Comparison of ENCODE assay signal across 1 cellular context in the genomic region with DNA sequence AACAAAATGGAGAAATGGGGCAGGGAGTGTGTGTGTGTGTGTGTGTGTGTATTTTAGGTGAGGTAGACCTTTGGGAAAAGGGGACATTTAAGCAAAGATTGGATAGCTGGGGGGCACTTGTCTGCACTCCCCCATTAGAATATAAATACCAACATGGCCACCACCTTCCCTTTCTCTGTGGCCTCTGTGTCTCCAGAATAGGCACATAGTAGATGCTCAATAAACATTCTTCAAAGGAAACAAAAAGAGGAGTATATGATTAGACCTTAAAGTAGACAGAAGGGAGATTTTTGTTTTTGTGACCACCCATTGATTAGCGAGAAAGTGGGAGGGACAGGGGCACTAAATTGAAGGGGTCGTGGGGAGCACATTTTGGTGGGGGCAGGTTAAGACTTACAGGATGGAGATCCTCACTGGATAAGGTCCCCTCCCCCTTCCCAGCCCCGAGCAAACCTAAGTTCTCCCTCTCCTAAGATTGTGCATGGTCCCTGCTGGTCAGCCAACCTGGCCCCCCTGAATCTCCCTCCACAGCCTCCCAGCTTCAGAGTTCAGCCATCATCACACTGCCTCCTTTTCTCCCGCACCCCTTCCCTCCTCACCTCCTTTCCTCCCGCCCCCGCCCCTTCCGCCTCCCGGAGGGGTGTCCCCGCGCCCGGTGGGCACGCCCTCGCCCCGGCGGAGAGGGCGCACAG.
TF ChIP-seq lines count a peak whose summit lies in the region.

No MANE protein-coding gene starts in this region.

TF ChIP-seq in HEK293, 187 proteins besides CTCF, POLR2A, EP300 and RAD21 (continued from another document):
- TF ChIP-seq, protein P1, sequence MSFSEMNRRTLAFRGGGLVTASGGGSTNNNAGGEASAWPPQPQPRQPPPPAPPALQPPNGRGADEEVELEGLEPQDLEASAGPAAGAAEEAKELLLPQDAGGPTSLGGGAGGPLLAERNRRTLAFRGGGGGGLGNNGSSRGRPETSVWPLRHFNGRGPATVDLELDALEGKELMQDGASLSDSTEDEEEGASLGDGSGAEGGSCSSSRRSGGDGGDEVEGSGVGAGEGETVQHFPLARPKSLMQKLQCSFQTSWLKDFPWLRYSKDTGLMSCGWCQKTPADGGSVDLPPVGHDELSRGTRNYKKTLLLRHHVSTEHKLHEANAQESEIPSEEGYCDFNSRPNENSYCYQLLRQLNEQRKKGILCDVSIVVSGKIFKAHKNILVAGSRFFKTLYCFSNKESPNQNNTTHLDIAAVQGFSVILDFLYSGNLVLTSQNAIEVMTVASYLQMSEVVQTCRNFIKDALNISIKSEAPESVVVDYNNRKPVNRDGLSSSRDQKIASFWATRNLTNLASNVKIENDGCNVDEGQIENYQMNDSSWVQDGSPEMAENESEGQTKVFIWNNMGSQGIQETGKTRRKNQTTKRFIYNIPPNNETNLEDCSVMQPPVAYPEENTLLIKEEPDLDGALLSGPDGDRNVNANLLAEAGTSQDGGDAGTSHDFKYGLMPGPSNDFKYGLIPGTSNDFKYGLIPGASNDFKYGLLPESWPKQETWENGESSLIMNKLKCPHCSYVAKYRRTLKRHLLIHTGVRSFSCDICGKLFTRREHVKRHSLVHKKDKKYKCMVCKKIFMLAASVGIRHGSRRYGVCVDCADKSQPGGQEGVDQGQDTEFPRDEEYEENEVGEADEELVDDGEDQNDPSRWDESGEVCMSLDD (tag by site-specific recombination; IDR thresholded peaks at IDR 0.05): 0 out of 2 replicates have a peak, but pooled peaks have one; percentile 24
- TF ChIP-seq OSR2 (tag by site-specific recombination; IDR thresholded peaks at IDR 0.05) (no peak), KLF16 (tag by site-specific recombination; IDR thresholded peaks at IDR 0.05) (no peak), ZNF791 (tag by site-specific recombination; IDR thresholded peaks at IDR 0.05) (no peak), ZNF366 (tag by site-specific recombination; conservative IDR thresholded peaks at IDR 0.05) (no peak), MYNN (tag by site-specific recombination; IDR thresholded peaks at IDR 0.05; ENCODE audit: borderline replicate concordance) (no peak), SCRT1 (tag by site-specific recombination; IDR thresholded peaks at IDR 0.05; ENCODE audit: borderline replicate concordance) (no peak), PRDM1 (tag by site-specific recombination; IDR thresholded peaks at IDR 0.05) (no peak), BCL11A (tag by site-specific recombination; IDR thresholded peaks at IDR 0.05; ENCODE audit: low read depth) (no peak), ZNF433 (tag by site-specific recombination; IDR thresholded peaks at IDR 0.05; ENCODE audit: low read depth) (no peak), KLF7 (tag by site-specific recombination; IDR thresholded peaks at IDR 0.05; ENCODE audit: borderline replicate concordance) (no peak), YY2 (tag by site-specific recombination; IDR thresholded peaks at IDR 0.05) (no peak), ZFHX2 (tag by site-specific recombination; conservative IDR thresholded peaks at IDR 0.05) (no peak), ZNF155 (tag by site-specific recombination; IDR thresholded peaks at IDR 0.05) (no peak)
- TF ChIP-seq, protein P2, sequence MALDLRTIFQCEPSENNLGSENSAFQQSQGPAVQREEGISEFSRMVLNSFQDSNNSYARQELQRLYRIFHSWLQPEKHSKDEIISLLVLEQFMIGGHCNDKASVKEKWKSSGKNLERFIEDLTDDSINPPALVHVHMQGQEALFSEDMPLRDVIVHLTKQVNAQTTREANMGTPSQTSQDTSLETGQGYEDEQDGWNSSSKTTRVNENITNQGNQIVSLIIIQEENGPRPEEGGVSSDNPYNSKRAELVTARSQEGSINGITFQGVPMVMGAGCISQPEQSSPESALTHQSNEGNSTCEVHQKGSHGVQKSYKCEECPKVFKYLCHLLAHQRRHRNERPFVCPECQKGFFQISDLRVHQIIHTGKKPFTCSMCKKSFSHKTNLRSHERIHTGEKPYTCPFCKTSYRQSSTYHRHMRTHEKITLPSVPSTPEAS (tag by site-specific recombination; IDR thresholded peaks at IDR 0.05): no peak
